In the genomic region with DNA sequence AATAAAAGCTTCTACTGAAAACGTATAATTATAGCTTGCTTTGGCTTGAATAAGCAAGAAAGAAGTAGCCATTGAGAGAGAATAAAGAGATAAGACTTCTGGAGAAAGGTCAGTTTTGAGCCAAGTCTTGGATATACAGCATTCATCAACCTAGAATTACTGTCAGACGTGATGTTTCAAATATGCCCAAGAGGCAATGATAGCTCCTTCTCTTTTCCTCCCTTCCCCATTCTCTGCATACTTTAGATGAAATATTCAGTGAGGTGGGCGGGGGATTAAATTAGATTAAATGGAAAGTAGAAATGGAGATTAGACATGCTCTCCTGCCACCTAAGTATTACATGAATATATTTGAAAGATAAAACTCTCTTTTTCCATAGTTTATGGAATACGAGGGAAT, we compare ENCODE assay signal across 19 cellular contexts. TPM values are rescaled to one million over a fixed set of nuclear protein-coding genes. Genes with fewer than 3 reads are reported as not detected.
DNase-seq lines count a peak whose midpoint lies in the region; ATAC-seq and TF ChIP-seq lines count a peak whose summit lies in the region.
"Had no signal": no experiment of that assay in that cellular context is flagged by ENCODE, and none has a peak within 500 bp of the region (broad histone marks: within the 10 kb centered on the region; RNA-seq: fewer than 3 reads in every experiment).

No MANE protein-coding gene starts in this region.

- no peak for TF ChIP-seq EP300 in SK-N-SH (IDR thresholded peaks at IDR 0.05; ENCODE audit: borderline replicate concordance in 1 of 2, low read depth in 1 of 2, low read length in 1 of 2)

- H3K4me1 Mint-ChIP-seq in mesothelial cell of epicardium: peaks cover 43% of the 10 kb centered on the region
- peaks cover 13% of the 10 kb centered on the region for H3K4me1 Mint-ChIP-seq in glutamatergic neuron (ENCODE audit: low read depth, unreplicated experiment)
- H3K4me1 Mint-ChIP-seq: CD4-positive, CD25-positive, alpha-beta regulatory T cell had no signal

- 82% methylated on average over 4 of the region's 4 CpGs for WGBS in SK-N-SH (ENCODE audit: low lambda C conversion rate)
- WGBS in lower leg skin, 2 donors: 72 to 76% methylated on average over 4 of the region's 4 CpGs

- CTCF ChIA-PET in SK-N-SH (lab: Yijun Ruan, JAX): interaction anchor here (4.3 kb wide), 1 partner anchor 285 kb away, joined by 24 read pairs; no protein-coding TSS in a partner anchor

- no peak overlapping the region for H3K4me3 Mint-ChIP-seq in mesothelial cell of epicardium
- H3K4me3 Mint-ChIP-seq in glutamatergic neuron (ENCODE audit: unreplicated experiment): no peak overlapping the region
- H3K4me3 Mint-ChIP-seq: CD4-positive, CD25-positive, alpha-beta regulatory T cell; HFFc6 had no signal

- peaks cover 100% of the 10 kb centered on the region for H4K20me1 ChIP-seq in SK-N-SH (ENCODE audit: insufficient read depth)
- H4K20me1 ChIP-seq: BLaER1 treated with 17β-estradiol and CSF1 and Interleukin-3, amounts not matched to agents 10 nM and 100 nM had no signal

- no peak for TF ChIP-seq POLR2A in lower leg skin (IDR thresholded peaks at IDR 0.05)

- H3K27me3 ChIP-seq in SK-N-SH (ENCODE audit: insufficient read depth): no peaks in the 10 kb centered on the region
- H3K27me3 ChIP-seq: BLaER1 treated with 17β-estradiol and CSF1 and Interleukin-3, amounts not matched to agents 10 nM and 100 nM had no signal

- POLR2A ChIA-PET in SK-N-SH (lab: Yijun Ruan, JAX): no interaction called here

- H3K4me3 ChIP-seq in SK-N-SH (ENCODE audit: low read depth in 2 of 2, low read length in 1 of 2) (no peak overlapping the region), lower leg skin (ENCODE audit: low read depth, poor library complexity, severe bottlenecking) (no peak overlapping the region)
- H3K4me3 ChIP-seq: BLaER1 treated with 17β-estradiol and CSF1 and Interleukin-3, amounts not matched to agents 10 nM and 100 nM had no signal

- peaks cover 3% of the 10 kb centered on the region for H3F3A ChIP-seq in SK-N-SH (replicated peaks; ENCODE audit: insufficient read depth)

- no peaks in the 10 kb centered on the region for H3K9me3 ChIP-seq in SK-N-SH

- no peaks in the 10 kb centered on the region for H3K9me2 ChIP-seq in SK-N-SH

- TF ChIP-seq CTCF in SK-N-SH (IDR thresholded peaks at IDR 0.05) (no peak), mesothelial cell of epicardium (IDR thresholded peaks at IDR 0.05; ENCODE audit: unreplicated experiment) (no peak), lower leg skin (IDR thresholded peaks at IDR 0.05) (no peak), glutamatergic neuron (IDR thresholded peaks at IDR 0.05; ENCODE audit: partially characterized antibody, unreplicated experiment) (no peak)

- TF ChIP-seq RAD21 in SK-N-SH (IDR thresholded peaks at IDR 0.05; ENCODE audit: low read length): no peak

- no peak overlapping the region for H2AFZ ChIP-seq in SK-N-SH (ENCODE audit: low read depth)

- H3K27ac ChIP-seq in SK-N-SH (ENCODE audit: low read depth in 2 of 2, low read length in 1 of 2): no peak overlapping the region; a peak in 1 of 4 replicates
- H3K27ac ChIP-seq: 22Rv1; BLaER1 treated with 17β-estradiol and CSF1 and Interleukin-3, amounts not matched to agents 10 nM and 100 nM; HL-60 had no signal

- H3K36me3 Mint-ChIP-seq in mesothelial cell of epicardium (peaks cover 3% of the 10 kb centered on the region), glutamatergic neuron (ENCODE audit: unreplicated experiment) (no peaks in the 10 kb centered on the region)
- H3K36me3 Mint-ChIP-seq: CD4-positive, CD25-positive, alpha-beta regulatory T cell had no signal

- H3K9me3 Mint-ChIP-seq in mesothelial cell of epicardium: peaks cover 4% of the 10 kb centered on the region
- H3K9me3 Mint-ChIP-seq in glutamatergic neuron (ENCODE audit: unreplicated experiment): no peaks in the 10 kb centered on the region
- H3K9me3 Mint-ChIP-seq: CD4-positive, CD25-positive, alpha-beta regulatory T cell; HFFc6 had no signal

- H3K36me3 ChIP-seq in SK-N-SH (replicated peaks in 1 of 2; ENCODE audit: control insufficient read depth in 1 of 2, insufficient read depth in 2 of 2, low read length in 1 of 2): peaks cover 3 to 43% of the 10 kb centered on the region in 2 experiments
- H3K36me3 ChIP-seq: BLaER1 treated with 17β-estradiol and CSF1 and Interleukin-3, amounts not matched to agents 10 nM and 100 nM had no signal

- H3K27me3 Mint-ChIP-seq in mesothelial cell of epicardium (ENCODE audit: low read depth) (no peaks in the 10 kb centered on the region), glutamatergic neuron (ENCODE audit: unreplicated experiment) (no peaks in the 10 kb centered on the region)

- DNase-seq in SK-N-SH: no peak
- DNase-seq in amniotic epithelial cell (ENCODE audit: low read depth): peak; percentile 89
- DNase-seq in mesothelial cell of epicardium (ENCODE audit: low spot score in 2 of 2, unreplicated experiment in 2 of 2): no peak
- DNase-seq in activated gamma-delta T cell treated with Interleukin-2 at 50 U/mL for 16 hours: no peak
- DNase-seq in lower leg skin (ENCODE audit: low spot score in 2 of 2): no peak
- DNase-seq in glutamatergic neuron: no peak
- DNase-seq: ACHN; Calu3; CD4-positive, CD25-positive, alpha-beta regulatory T cell; DMS 273 treated with DMSO at 0.1 percent for 48 hours; HCEC 1CT; HFFc6 had no signal

- intact Hi-C loops in lower leg skin (cut with DNase I; ENCODE audit: low total_unique reads): no loop called here

- H3K9ac ChIP-seq in SK-N-SH: no peak overlapping the region
- H3K9ac ChIP-seq: BLaER1 treated with 17β-estradiol and CSF1 and Interleukin-3, amounts not matched to agents 10 nM and 100 nM had no signal

- ATAC-seq in SK-N-SH treated with all-trans-retinoic acid at 6 μM for 48 hours: peak; percentile 45
- ATAC-seq in HG03045 (IDR thresholded peaks at IDR 0.05; ENCODE audit: unreplicated experiment): no peak

- H3K27ac Mint-ChIP-seq in mesothelial cell of epicardium (peak overlapping the region; percentile 81), glutamatergic neuron (ENCODE audit: unreplicated experiment) (no peak overlapping the region)
- H3K27ac Mint-ChIP-seq: CD4-positive, CD25-positive, alpha-beta regulatory T cell; HFFc6 had no signal

- peaks cover 30 to 42% of the 10 kb centered on the region in 2 experiments for H3K4me1 ChIP-seq in SK-N-SH (ENCODE audit: control insufficient read depth in 1 of 2, insufficient read depth in 2 of 2, low read depth in 1 of 2, low read length in 1 of 2)
- H3K4me1 ChIP-seq: BLaER1 treated with 17β-estradiol and CSF1 and Interleukin-3, amounts not matched to agents 10 nM and 100 nM had no signal

- peaks cover 100% of the 10 kb centered on the region for H3K79me2 ChIP-seq in SK-N-SH (ENCODE audit: insufficient read depth)

- H3K4me2 ChIP-seq in SK-N-SH: no peak overlapping the region
- H3K4me2 ChIP-seq: BLaER1 treated with 17β-estradiol and CSF1 and Interleukin-3, amounts not matched to agents 10 nM and 100 nM had no signal

TF ChIP-seq in SK-N-SH treated with all-trans-retinoic acid at 6 μM for 48 hours, 23 proteins besides CTCF, POLR2A, EP300 and RAD21 (continues in another document):
- TF ChIP-seq ARNTL (CRISPR knock-in tag; IDR thresholded peaks at IDR 0.05; ENCODE audit: borderline replicate concordance, low read depth) (no peak), ZNF8 (CRISPR knock-in tag; IDR thresholded peaks at IDR 0.05) (peak; percentile 60; the same call in 1 of the 2 replicates), BACH2 (CRISPR knock-in tag; IDR thresholded peaks at IDR 0.05; ENCODE audit: borderline replicate concordance) (no peak), ZFP3 (CRISPR knock-in tag; IDR thresholded peaks at IDR 0.05) (peak; percentile 41; the same call in 1 of the 2 replicates)
- TF ChIP-seq, protein P1, sequence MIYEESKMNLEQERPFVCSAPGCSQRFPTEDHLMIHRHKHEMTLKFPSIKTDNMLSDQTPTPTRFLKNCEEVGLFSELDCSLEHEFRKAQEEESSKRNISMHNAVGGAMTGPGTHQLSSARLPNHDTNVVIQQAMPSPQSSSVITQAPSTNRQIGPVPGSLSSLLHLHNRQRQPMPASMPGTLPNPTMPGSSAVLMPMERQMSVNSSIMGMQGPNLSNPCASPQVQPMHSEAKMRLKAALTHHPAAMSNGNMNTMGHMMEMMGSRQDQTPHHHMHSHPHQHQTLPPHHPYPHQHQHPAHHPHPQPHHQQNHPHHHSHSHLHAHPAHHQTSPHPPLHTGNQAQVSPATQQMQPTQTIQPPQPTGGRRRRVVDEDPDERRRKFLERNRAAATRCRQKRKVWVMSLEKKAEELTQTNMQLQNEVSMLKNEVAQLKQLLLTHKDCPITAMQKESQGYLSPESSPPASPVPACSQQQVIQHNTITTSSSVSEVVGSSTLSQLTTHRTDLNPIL (CRISPR knock-in tag; IDR thresholded peaks at IDR 0.05; ENCODE audit: low read depth): peak; percentile 78

TF ChIP-seq in SK-N-SH, 30 proteins besides CTCF, POLR2A, EP300 and RAD21:
- TF ChIP-seq JUND (IDR thresholded peaks at IDR 0.05): no peak
- TF ChIP-seq RFX5 (IDR thresholded peaks at IDR 0.05; ENCODE audit: low read length): no peak

RNA-seq across cellular contexts. Expression of a gene that starts 8.7 kb away (rescaled TPM):
- 106 and 114 TPM in 2 replicates for polyA plus RNA-seq in SK-N-SH (2012; rRNA removed)
- 152 and 155 TPM in 2 replicates for polyA plus RNA-seq in SK-N-SH (2012; cell fraction: cytosol; rRNA removed)
- polyA plus RNA-seq in SK-N-SH (2012; cell fraction: nucleus; rRNA removed): 63.7 and 109 TPM in 2 replicates
- 137 to 144 TPM (median 144 TPM) in 3 replicates for total RNA-seq in mesothelial cell of epicardium
- 10 to 100 TPM; 43.3 to 56.7 (median 52.7) TPM for total RNA-seq in lower leg skin
- 26.7 TPM for total RNA-seq in glutamatergic neuron (ENCODE audit: unreplicated experiment)
- total RNA-seq: CD4-positive, CD25-positive, alpha-beta regulatory T cell had no signal
- polyA plus RNA-seq: CD4-positive, CD25-positive, alpha-beta regulatory T cell had no signal

RNA-seq across cellular contexts. Expression of a gene that starts 47.3 kb away (rescaled TPM):
- polyA plus RNA-seq in SK-N-SH (2012; rRNA removed): not detected in 2 replicates
- polyA plus RNA-seq in SK-N-SH (2012; cell fraction: cytosol; rRNA removed): 0.09 TPM in 1 of 2 replicates, not detected in the other
- not detected in 2 replicates for polyA plus RNA-seq in SK-N-SH (2012; cell fraction: nucleus; rRNA removed)
- total RNA-seq in mesothelial cell of epicardium (not detected in 3 replicates), lower leg skin (not detected), glutamatergic neuron (ENCODE audit: unreplicated experiment) (not detected)
- total RNA-seq: Calu3; CD4-positive, CD25-positive, alpha-beta regulatory T cell; Daoy; H4; HFFc6 had no signal
- polyA plus RNA-seq: CD4-positive, CD25-positive, alpha-beta regulatory T cell had no signal
